In the genomic region with DNA sequence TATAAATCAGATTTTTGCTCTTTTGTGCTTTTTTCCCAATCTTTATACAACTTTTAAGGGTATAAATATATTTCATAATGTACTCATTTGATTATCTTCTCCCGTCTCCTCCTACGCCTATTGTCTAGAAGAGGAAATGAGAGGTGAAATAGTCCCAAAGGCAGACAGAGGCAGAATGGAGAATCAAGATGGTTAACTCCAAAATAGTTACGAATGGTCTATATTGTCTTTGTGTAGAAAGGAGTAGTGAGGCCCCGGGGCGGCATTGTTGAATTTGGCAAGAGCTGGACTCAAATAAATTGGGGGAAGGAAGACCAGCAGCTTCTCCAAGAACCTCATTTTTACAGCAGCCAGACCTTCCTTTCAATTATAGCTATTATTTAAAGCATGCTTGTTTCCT, we compare ENCODE assay signal across 26 cellular contexts. TPM values are rescaled to one million over a fixed set of nuclear protein-coding genes. Genes with fewer than 3 reads are reported as not detected.
DNase-seq lines count a peak whose midpoint lies in the region; ATAC-seq and TF ChIP-seq lines count a peak whose summit lies in the region.
"Had no signal": no experiment of that assay in that cellular context is flagged by ENCODE, and none has a peak within 500 bp of the region (broad histone marks: within the 10 kb centered on the region; RNA-seq: fewer than 3 reads in every experiment).

No MANE protein-coding gene starts in this region.

- TF ChIP-seq CTCF in heart left ventricle (IDR thresholded peaks at IDR 0.05): no peak
- TF ChIP-seq CTCF in Loucy (conservative IDR thresholded peaks at IDR 0.05; ENCODE audit: low read length): no peak
- no peak for TF ChIP-seq CTCF in endothelial cell (IDR thresholded peaks at IDR 0.05; ENCODE audit: unreplicated experiment)

- no peaks in the 10 kb centered on the region for H3K9me2 ChIP-seq in Loucy (replicated peaks; ENCODE audit: low read depth, low read length)
- H3K9me2 ChIP-seq: SK-N-SH had no signal

- H3K27me3 Mint-ChIP-seq in endothelial cell (ENCODE audit: unreplicated experiment): no peaks in the 10 kb centered on the region

- peaks cover 0 to 81% (median 50%) of the 10 kb centered on the region in 12 donors for H3K4me1 ChIP-seq in heart left ventricle
- peaks cover 51% of the 10 kb centered on the region for H3K4me1 ChIP-seq in Loucy (ENCODE audit: insufficient read depth, low read length, poor library complexity, severe bottlenecking)
- H3K4me1 ChIP-seq: colonic mucosa had no signal

- peak overlapping the region in 3 of 12 donors; percentile 10 to 76 (median 12) for H3K27ac ChIP-seq in heart left ventricle
- H3K27ac ChIP-seq: colonic mucosa, suprapubic skin had no signal

- no peaks in the 10 kb centered on the region for H3K9me3 Mint-ChIP-seq in endothelial cell (ENCODE audit: unreplicated experiment)
- no peaks in the 10 kb centered on the region for H3K9me3 Mint-ChIP-seq in stimulated activated effector memory CD8-positive, alpha-beta T cell treated with anti-CD3 and anti-CD28 coated beads, Interleukin-12 subunit alpha, Interleukin-12 subunit beta, amount 100 ng/mL, for 72 hours
- H3K9me3 Mint-ChIP-seq: WTC11 had no signal

- no peak overlapping the region for H2AFZ ChIP-seq in Loucy (ENCODE audit: low read length)

- H3K4me1 Mint-ChIP-seq in endothelial cell (ENCODE audit: unreplicated experiment): peaks cover 44% of the 10 kb centered on the region
- peaks cover 32% of the 10 kb centered on the region for H3K4me1 Mint-ChIP-seq in stimulated activated effector memory CD8-positive, alpha-beta T cell treated with anti-CD3 and anti-CD28 coated beads, Interleukin-12 subunit alpha, Interleukin-12 subunit beta, amount 100 ng/mL, for 72 hours

- peak; percentile 20 to 70 (median 28) for ATAC-seq in heart left ventricle
- no peak for ATAC-seq in Right ventricle myocardium superior (ENCODE audit: poor library complexity)
- no peak for ATAC-seq in stimulated activated effector memory CD8-positive, alpha-beta T cell treated with anti-CD3 and anti-CD28 coated beads, Interleukin-12 subunit alpha, Interleukin-12 subunit beta, amount 100 ng/mL, for 72 hours
- ATAC-seq in HG03039 (IDR thresholded peaks at IDR 0.05; ENCODE audit: unreplicated experiment): no peak
- ATAC-seq in GM19397 (IDR thresholded peaks at IDR 0.05; ENCODE audit: unreplicated experiment): no peak
- ATAC-seq: HCT116, WTC11 had no signal

- H4K20me1 ChIP-seq in Loucy (ENCODE audit: insufficient read depth, low read length, poor library complexity, severe bottlenecking): no peaks in the 10 kb centered on the region

- H3K36me3 Mint-ChIP-seq in endothelial cell (ENCODE audit: low read depth, unreplicated experiment): peaks cover 4% of the 10 kb centered on the region
- H3K36me3 Mint-ChIP-seq in stimulated activated effector memory CD8-positive, alpha-beta T cell treated with anti-CD3 and anti-CD28 coated beads, Interleukin-12 subunit alpha, Interleukin-12 subunit beta, amount 100 ng/mL, for 72 hours: peaks cover 26% of the 10 kb centered on the region
- H3K36me3 Mint-ChIP-seq: WTC11 had no signal

- H3K79me2 ChIP-seq in Loucy (ENCODE audit: insufficient read depth, low read length): peaks cover 55% of the 10 kb centered on the region; the same call in 1 of the 2 replicates

- no peaks in the 10 kb centered on the region; the same call in 1 of the 2 replicates for H3F3A ChIP-seq in Loucy (ENCODE audit: low read depth)

- H3K27ac Mint-ChIP-seq in endothelial cell (ENCODE audit: unreplicated experiment): peak overlapping the region; percentile 49
- H3K27ac Mint-ChIP-seq in stimulated activated effector memory CD8-positive, alpha-beta T cell treated with anti-CD3 and anti-CD28 coated beads, Interleukin-12 subunit alpha, Interleukin-12 subunit beta, amount 100 ng/mL, for 72 hours: peak overlapping the region; percentile 85
- H3K27ac Mint-ChIP-seq: WTC11 had no signal

- no peak overlapping the region for H3K4me3 Mint-ChIP-seq in endothelial cell (ENCODE audit: unreplicated experiment)
- no peak overlapping the region for H3K4me3 Mint-ChIP-seq in stimulated activated effector memory CD8-positive, alpha-beta T cell treated with anti-CD3 and anti-CD28 coated beads, Interleukin-12 subunit alpha, Interleukin-12 subunit beta, amount 100 ng/mL, for 72 hours
- H3K4me3 Mint-ChIP-seq: WTC11 had no signal

- H3K36me3 ChIP-seq in heart left ventricle (peaks cover 0 to 7% (median 3%) of the 10 kb centered on the region in 9 donors), Loucy (ENCODE audit: insufficient read depth, low read length) (peaks cover 14% of the 10 kb centered on the region; the same call in 1 of the 2 replicates)
- H3K36me3 ChIP-seq: colonic mucosa, esophagus squamous epithelium, suprapubic skin had no signal

- H3K9me3 ChIP-seq in heart left ventricle: no peaks in the 10 kb centered on the region
- no peaks in the 10 kb centered on the region for H3K9me3 ChIP-seq in Loucy (ENCODE audit: insufficient read depth, low read depth, low read length)
- H3K9me3 ChIP-seq: colonic mucosa, esophagus squamous epithelium, SK-N-SH, suprapubic skin had no signal

- H3K4me2 ChIP-seq in Loucy (ENCODE audit: low read depth, low read length, poor library complexity, severe bottlenecking): peak overlapping the region; percentile 78
- H3K4me2 ChIP-seq: SK-N-SH had no signal

- WGBS in heart left ventricle, 4 donors: 51 to 59% (median 54%) methylated on average over 5 of the region's 5 CpGs

- peak overlapping the region; percentile 56 for H3K9ac ChIP-seq in Loucy (ENCODE audit: low read depth, low read length, poor library complexity, severe bottlenecking)
- H3K9ac ChIP-seq: SK-N-SH had no signal

- TF ChIP-seq POLR2A in heart left ventricle (IDR thresholded peaks at IDR 0.05): no peak

- no peak overlapping the region for H3K4me3 ChIP-seq in heart left ventricle
- no peak overlapping the region for H3K4me3 ChIP-seq in Loucy (ENCODE audit: low read length, poor library complexity, severe bottlenecking)
- H3K4me3 ChIP-seq: colonic mucosa, esophagus squamous epithelium, skin epidermis, suprapubic skin had no signal

- H3K27me3 ChIP-seq in heart left ventricle (no peaks in the 10 kb centered on the region), Loucy (ENCODE audit: insufficient read depth, low read length, poor library complexity, severe bottlenecking) (no peaks in the 10 kb centered on the region)
- H3K27me3 ChIP-seq: colonic mucosa, esophagus squamous epithelium, suprapubic skin had no signal

- intact Hi-C loops in heart left ventricle (cut with DNase I): loop anchor here in 1 of 10 donors (10.0 kb wide), 1 partner anchor 162 kb away; no protein-coding TSS in a partner anchor
- intact Hi-C loops in Right ventricle myocardium superior (cut with DNase I): no loop called here

- DNase-seq in heart left ventricle (peak in 1 of 5 donors; percentile 49), Right ventricle myocardium superior (no peak), endothelial cell (ENCODE audit: low spot score) (no peak)
- DNase-seq in stimulated activated effector memory CD8-positive, alpha-beta T cell treated with anti-CD3 and anti-CD28 coated beads, Interleukin-12 subunit alpha, Interleukin-12 subunit beta, amount 100 ng/mL, for 72 hours (ENCODE audit: low spot score in 2 of 2): no peak
- DNase-seq in activated CD4-positive, alpha-beta T cell treated with anti-CD3 and anti-CD28 coated beads, Interleukin-2, amount 50 U/mL, for 1 hour: no peak
- DNase-seq: activated CD4-positive, alpha-beta T cell treated with anti-CD3 and anti-CD28 coated beads, Interleukin-2, amount 50 U/mL, for 4 hours; activated gamma-delta T cell; C1 segment of cervical spinal cord; colonic mucosa; DMS 273 treated with DMSO at 0.1 percent for 48 hours; esophagus squamous epithelium; IMR-90; NCI-H1092 treated with DMSO at 0.1 percent for 48 hours; NCI-H1930; NCI-H526 treated with DMSO at 0.1 percent for 48 hours; occipital lobe; SK-N-SH; stimulated activated CD4-positive, alpha-beta T cell treated with anti-CD3 and anti-CD28 coated beads, Interleukin-1b, Interleukin-23, amount 100 ng/mL, for 48 hours; T-helper 9 cell had no signal

RNA-seq across cellular contexts. Expression of a gene that starts 23.9 kb away (rescaled TPM):
- total RNA-seq in heart left ventricle (10 to 100 TPM; 16.5 to 55.8 (median 20.1) TPM), Right ventricle myocardium superior (17.1 TPM), endothelial cell (ENCODE audit: unreplicated experiment) (53.1 TPM)
- polyA plus RNA-seq in heart left ventricle: 10 to 100 TPM in 1 of 2 donors, 1 to 10 TPM in 1; 8.9 to 10.0 TPM

RNA-seq across cellular contexts. Expression of a gene that starts 50.0 kb away (rescaled TPM):
- total RNA-seq in heart left ventricle (10 to 100 TPM in 5 of 9 donors, 1 to 10 TPM in 4; 5.8 to 21.1 (median 11.2) TPM), Right ventricle myocardium superior (7.6 TPM), endothelial cell (ENCODE audit: unreplicated experiment) (17.5 TPM)
- polyA plus RNA-seq in heart left ventricle: 10 to 100 TPM in 1 of 2 donors, 1 to 10 TPM in 1; 3.9 to 14.0 TPM

Comparison
In these comparisons a context has a peak if more than half of its experiments do, and no peak if none do; other contexts are left out.
1. ATAC-seq: peak in heart left ventricle (4 of 4); none in Right ventricle myocardium superior (single experiment), stimulated activated effector memory CD8-positive, alpha-beta T cell treated with anti-CD3 and anti-CD28 coated beads, Interleukin-12 subunit alpha, Interleukin-12 subunit beta, amount 100 ng/mL, for 72 hours (single experiment), HG03039 (single experiment) and GM19397 (single experiment).